Comparison of ENCODE assay signal across 2 cellular contexts in the genomic region with DNA sequence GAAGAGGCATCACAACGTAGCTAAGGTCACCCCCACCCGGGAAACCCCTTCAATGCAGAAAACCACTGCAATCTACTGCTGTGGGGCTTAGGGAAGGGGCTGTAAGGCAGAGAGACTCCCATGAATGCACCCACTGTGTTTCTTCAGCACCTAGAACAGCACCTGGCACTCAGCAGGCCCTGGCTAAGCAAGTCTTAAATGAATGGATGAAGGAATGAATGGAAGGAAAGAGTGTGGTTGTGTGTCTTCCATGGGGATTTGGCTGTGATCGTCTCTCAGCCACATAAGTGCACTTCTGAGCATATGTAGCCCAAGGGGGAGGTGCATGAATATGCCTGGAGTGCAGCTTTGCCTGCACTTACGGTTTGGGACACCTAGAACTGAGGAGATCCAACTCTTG.
TF ChIP-seq lines count a peak whose summit lies in the region.

No MANE protein-coding gene starts in this region.

TF ChIP-seq in HCT116, 20 proteins besides CTCF, POLR2A, EP300 and RAD21:
- TF ChIP-seq YY1 (IDR thresholded peaks at IDR 0.05; ENCODE audit: extremely low read depth, insufficient replicate concordance, low read depth, low read length) (no peak), CBX3 (IDR thresholded peaks at IDR 0.05; ENCODE audit: low read depth) (peak; percentile 70; the same call in 1 of the 2 replicates)

TF ChIP-seq in K562, 482 proteins besides CTCF, POLR2A, EP300 and RAD21:
- no peak for TF ChIP-seq ZNF551 (CRISPR knock-in tag; IDR thresholded peaks at IDR 0.05)
- TF ChIP-seq NR2C1 (IDR thresholded peaks at IDR 0.05), result no peak
- TF ChIP-seq NR2C1 (tag; IDR thresholded peaks at IDR 0.05), result no peak
- no peak for TF ChIP-seq MEF2D (tag; conservative IDR thresholded peaks at IDR 0.05; ENCODE audit: low read depth)
- TF ChIP-seq FOXJ3 (CRISPR knock-in tag; IDR thresholded peaks at IDR 0.05), result no peak
- TF ChIP-seq KAT7 (CRISPR knock-in tag; IDR thresholded peaks at IDR 0.05; ENCODE audit: borderline replicate concordance), result no peak
- TF ChIP-seq TRIM28 (IDR thresholded peaks at IDR 0.05), result peak; percentile 83
- no peak for TF ChIP-seq PHF8 (IDR thresholded peaks at IDR 0.05; ENCODE audit: borderline replicate concordance, low read length)
- TF ChIP-seq, protein P1, sequence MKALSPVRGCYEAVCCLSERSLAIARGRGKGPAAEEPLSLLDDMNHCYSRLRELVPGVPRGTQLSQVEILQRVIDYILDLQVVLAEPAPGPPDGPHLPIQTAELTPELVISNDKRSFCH (CRISPR knock-in tag; IDR thresholded peaks at IDR 0.05), result no peak
- TF ChIP-seq, protein P1 (tag; IDR thresholded peaks at IDR 0.05), result no peak
- TF ChIP-seq CBX3 (IDR thresholded peaks at IDR 0.05; ENCODE audit: borderline replicate concordance in 1 of 2, low read length in 2 of 2), result peak in 1 of 2 experiments; percentile 73; a peak in 1 of 3 replicates
- TF ChIP-seq, protein P2, sequence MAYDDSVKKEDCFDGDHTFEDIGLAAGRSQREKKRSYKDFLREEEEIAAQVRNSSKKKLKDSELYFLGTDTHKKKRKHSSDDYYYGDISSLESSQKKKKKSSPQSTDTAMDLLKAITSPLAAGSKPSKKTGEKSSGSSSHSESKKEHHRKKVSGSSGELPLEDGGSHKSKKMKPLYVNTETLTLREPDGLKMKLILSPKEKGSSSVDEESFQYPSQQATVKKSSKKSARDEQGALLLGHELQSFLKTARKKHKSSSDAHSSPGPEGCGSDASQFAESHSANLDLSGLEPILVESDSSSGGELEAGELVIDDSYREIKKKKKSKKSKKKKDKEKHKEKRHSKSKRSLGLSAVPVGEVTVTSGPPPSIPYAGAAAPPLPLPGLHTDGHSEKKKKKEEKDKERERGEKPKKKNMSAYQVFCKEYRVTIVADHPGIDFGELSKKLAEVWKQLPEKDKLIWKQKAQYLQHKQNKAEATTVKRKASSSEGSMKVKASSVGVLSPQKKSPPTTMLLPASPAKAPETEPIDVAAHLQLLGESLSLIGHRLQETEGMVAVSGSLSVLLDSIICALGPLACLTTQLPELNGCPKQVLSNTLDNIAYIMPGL (CRISPR knock-in tag; IDR thresholded peaks at IDR 0.05), result no peak
- TF ChIP-seq ZNF24 (IDR thresholded peaks at IDR 0.05), result peak; percentile 36; the same call in 1 of the 2 replicates
- peak; percentile 72 for TF ChIP-seq EHMT2 (IDR thresholded peaks at IDR 0.05)
- TF ChIP-seq ZFP36 (IDR thresholded peaks at IDR 0.05; ENCODE audit: low read depth, low read length, partially characterized antibody), result peak; percentile 32
- TF ChIP-seq CBX1 (IDR thresholded peaks at IDR 0.05; ENCODE audit: low read depth), result 0 out of 2 replicates have a peak, but pooled peaks have one; percentile 52
- no peak for TF ChIP-seq NFYB (IDR thresholded peaks at IDR 0.05; ENCODE audit: extremely low read depth, insufficient read length)
- no peak for TF ChIP-seq ZNF253 (CRISPR knock-in tag; conservative IDR thresholded peaks at IDR 0.05)
- 0 out of 4 replicates have a peak, but pooled peaks of 1 of the 2 experiments have one; percentile 14 for TF ChIP-seq TRIM24 (IDR thresholded peaks at IDR 0.05)
- peak; percentile 74 for TF ChIP-seq MIER1 (IDR thresholded peaks at IDR 0.05; ENCODE audit: low read depth)
- TF ChIP-seq, protein P3, sequence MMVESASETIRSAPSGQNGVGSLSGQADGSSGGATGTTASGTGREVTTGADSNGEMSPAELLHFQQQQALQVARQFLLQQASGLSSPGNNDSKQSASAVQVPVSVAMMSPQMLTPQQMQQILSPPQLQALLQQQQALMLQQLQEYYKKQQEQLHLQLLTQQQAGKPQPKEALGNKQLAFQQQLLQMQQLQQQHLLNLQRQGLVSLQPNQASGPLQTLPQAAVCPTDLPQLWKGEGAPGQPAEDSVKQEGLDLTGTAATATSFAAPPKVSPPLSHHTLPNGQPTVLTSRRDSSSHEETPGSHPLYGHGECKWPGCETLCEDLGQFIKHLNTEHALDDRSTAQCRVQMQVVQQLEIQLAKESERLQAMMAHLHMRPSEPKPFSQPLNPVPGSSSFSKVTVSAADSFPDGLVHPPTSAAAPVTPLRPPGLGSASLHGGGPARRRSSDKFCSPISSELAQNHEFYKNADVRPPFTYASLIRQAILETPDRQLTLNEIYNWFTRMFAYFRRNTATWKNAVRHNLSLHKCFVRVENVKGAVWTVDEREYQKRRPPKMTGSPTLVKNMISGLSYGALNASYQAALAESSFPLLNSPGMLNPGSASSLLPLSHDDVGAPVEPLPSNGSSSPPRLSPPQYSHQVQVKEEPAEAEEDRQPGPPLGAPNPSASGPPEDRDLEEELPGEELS (CRISPR knock-in tag; IDR thresholded peaks at IDR 0.05; ENCODE audit: borderline replicate concordance), result no peak
- TF ChIP-seq, protein P4, sequence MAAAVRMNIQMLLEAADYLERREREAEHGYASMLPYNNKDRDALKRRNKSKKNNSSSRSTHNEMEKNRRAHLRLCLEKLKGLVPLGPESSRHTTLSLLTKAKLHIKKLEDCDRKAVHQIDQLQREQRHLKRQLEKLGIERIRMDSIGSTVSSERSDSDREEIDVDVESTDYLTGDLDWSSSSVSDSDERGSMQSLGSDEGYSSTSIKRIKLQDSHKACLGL (CRISPR knock-in tag; IDR thresholded peaks at IDR 0.05; ENCODE audit: borderline replicate concordance, poor library complexity, severe bottlenecking), result no peak
- no peak for TF ChIP-seq ZNF79 (CRISPR knock-in tag; IDR thresholded peaks at IDR 0.05; ENCODE audit: low read depth)
- no peak for TF ChIP-seq MAFK (IDR thresholded peaks at IDR 0.05; ENCODE audit: low read length)
- peak; percentile 47 for TF ChIP-seq RBM25 (IDR thresholded peaks at IDR 0.05; ENCODE audit: low read depth, low read length, severe bottlenecking)
TF ChIP-seq in K562: peak in this region for 9.
